10 cellular contexts compared by ENCODE assay signal in genomic region chr16:14658063-14658462, GRCh38. TPM values are rescaled to one million over a fixed set of nuclear protein-coding genes. Genes with fewer than 3 reads are reported as not detected.
DNase-seq lines count a peak whose midpoint lies in the region; ATAC-seq and TF ChIP-seq lines count a peak whose summit lies in the region.
"Had no signal": no experiment of that assay in that cellular context is flagged by ENCODE, and none has a peak within 500 bp of the region (broad histone marks: within the 10 kb centered on the region; RNA-seq: fewer than 3 reads in every experiment).

No MANE protein-coding gene starts in this region.

- H2AFZ ChIP-seq in GM23248: no peak overlapping the region

- no peaks in the 10 kb centered on the region for H4K20me1 ChIP-seq in GM23248 (ENCODE audit: insufficient read depth)

- no peaks in the 10 kb centered on the region for H3K27me3 Mint-ChIP-seq in activated CD8-positive, alpha-beta memory T cell treated with anti-CD3 and anti-CD28 coated beads, Interleukin-2, amount 10 ng/mL, durations not matched to agents 7 days and 5 days
- no peaks in the 10 kb centered on the region for H3K27me3 Mint-ChIP-seq in activated CD8-positive, alpha-beta T cell treated with anti-CD3 and anti-CD28 coated beads for 36 hours
- H3K27me3 Mint-ChIP-seq in stimulated activated naive CD8-positive, alpha-beta T cell treated with anti-CD3 and anti-CD28 coated beads, Interleukin-15, Interleukin-2, amounts not matched to agents 100 ng/mL and 50 ng/mL, for 24 hours: no peaks in the 10 kb centered on the region

- no peak overlapping the region for H3K4me3 ChIP-seq in GM23248

- H3K4me3 Mint-ChIP-seq in activated CD8-positive, alpha-beta memory T cell treated with anti-CD3 and anti-CD28 coated beads, Interleukin-2, amount 10 ng/mL, durations not matched to agents 7 days and 5 days: no peak overlapping the region
- no peak overlapping the region for H3K4me3 Mint-ChIP-seq in activated CD8-positive, alpha-beta T cell treated with anti-CD3 and anti-CD28 coated beads for 36 hours
- no peak overlapping the region for H3K4me3 Mint-ChIP-seq in stimulated activated naive CD8-positive, alpha-beta T cell treated with anti-CD3 and anti-CD28 coated beads, Interleukin-15, Interleukin-2, amounts not matched to agents 100 ng/mL and 50 ng/mL, for 24 hours

- intact Hi-C loops in activated CD8-positive, alpha-beta T cell treated with anti-CD3 and anti-CD28 coated beads for 36 hours (cut with micrococcal nuclease): no loop called here
- intact Hi-C loops in left ventricle myocardium superior (cut with micrococcal nuclease): no loop called here

- no peak for DNase-seq in activated CD8-positive, alpha-beta memory T cell treated with anti-CD3 and anti-CD28 coated beads, Interleukin-2, amount 10 ng/mL, durations not matched to agents 7 days and 5 days
- no peak for DNase-seq in activated CD8-positive, alpha-beta memory T cell treated with anti-CD3 and anti-CD28 coated beads for 24 hours
- peak; percentile 33 for DNase-seq in activated CD8-positive, alpha-beta T cell treated with anti-CD3 and anti-CD28 coated beads for 36 hours
- no peak for DNase-seq in NCI-H748 (lab: John Stamatoyannopoulos, UW; ENCODE audit: unreplicated experiment)
- no peak for DNase-seq in left ventricle myocardium superior
- DNase-seq in GM23248: no peak
- DNase-seq: foreskin fibroblast; stimulated activated CD4-positive, alpha-beta T cell treated with anti-CD3 and anti-CD28 coated beads, Interleukin-1b, Interleukin-23, amount 100 ng/mL, for 48 hours had no signal

- H3K79me2 ChIP-seq in GM23248 (ENCODE audit: insufficient read depth): 0 out of 2 replicates have a peak, but pooled peaks cover 7% of the 10 kb centered on the region

- H3K9ac ChIP-seq in GM23248: no peak overlapping the region

- H3K27ac Mint-ChIP-seq in activated CD8-positive, alpha-beta memory T cell treated with anti-CD3 and anti-CD28 coated beads, Interleukin-2, amount 10 ng/mL, durations not matched to agents 7 days and 5 days: peak overlapping the region; percentile 68
- H3K27ac Mint-ChIP-seq in activated CD8-positive, alpha-beta T cell treated with anti-CD3 and anti-CD28 coated beads for 36 hours: peak overlapping the region; percentile 85
- peak overlapping the region; percentile 83 for H3K27ac Mint-ChIP-seq in stimulated activated naive CD8-positive, alpha-beta T cell treated with anti-CD3 and anti-CD28 coated beads, Interleukin-15, Interleukin-2, amounts not matched to agents 100 ng/mL and 50 ng/mL, for 24 hours

- peaks cover 2% of the 10 kb centered on the region for H3K4me1 Mint-ChIP-seq in activated CD8-positive, alpha-beta memory T cell treated with anti-CD3 and anti-CD28 coated beads, Interleukin-2, amount 10 ng/mL, durations not matched to agents 7 days and 5 days
- peaks cover 6% of the 10 kb centered on the region for H3K4me1 Mint-ChIP-seq in activated CD8-positive, alpha-beta T cell treated with anti-CD3 and anti-CD28 coated beads for 36 hours (ENCODE audit: low read depth)
- H3K4me1 Mint-ChIP-seq in stimulated activated naive CD8-positive, alpha-beta T cell treated with anti-CD3 and anti-CD28 coated beads, Interleukin-15, Interleukin-2, amounts not matched to agents 100 ng/mL and 50 ng/mL, for 24 hours (ENCODE audit: low read depth): peaks cover 7% of the 10 kb centered on the region

- POLR2A ChIA-PET in activated CD8-positive, alpha-beta T cell treated with anti-CD3 and anti-CD28 coated beads for 36 hours (lab: Charles Lee): interaction anchor here (1.4 kb wide), 1 partner anchor 15 kb away, joined by 4 read pairs; no protein-coding TSS in a partner anchor

- CTCF ChIA-PET in activated CD8-positive, alpha-beta memory T cell treated with anti-CD3 and anti-CD28 coated beads, Interleukin-2, amount 10 ng/mL, durations not matched to agents 7 days and 5 days (lab: Charles Lee): no interaction called here
- CTCF ChIA-PET in activated CD8-positive, alpha-beta T cell treated with anti-CD3 and anti-CD28 coated beads for 36 hours (lab: Charles Lee): no interaction called here

- H3K4me2 ChIP-seq in GM23248 (ENCODE audit: unreplicated experiment): no peak overlapping the region

- no peak for ATAC-seq in activated CD8-positive, alpha-beta memory T cell treated with anti-CD3 and anti-CD28 coated beads, Interleukin-2, amount 10 ng/mL, durations not matched to agents 7 days and 5 days
- peak; percentile 82 for ATAC-seq in HG03039 (IDR thresholded peaks at IDR 0.05; ENCODE audit: unreplicated experiment)
- peak; percentile 91 for ATAC-seq in activated CD8-positive, alpha-beta T cell treated with anti-CD3 and anti-CD28 coated beads for 36 hours
- ATAC-seq in left ventricle myocardium superior: no peak

- H3K36me3 ChIP-seq in GM23248 (ENCODE audit: low read depth): peaks cover 31% of the 10 kb centered on the region

- H3K9me3 Mint-ChIP-seq in activated CD8-positive, alpha-beta memory T cell treated with anti-CD3 and anti-CD28 coated beads, Interleukin-2, amount 10 ng/mL, durations not matched to agents 7 days and 5 days (ENCODE audit: low read depth): no peaks in the 10 kb centered on the region
- no peaks in the 10 kb centered on the region for H3K9me3 Mint-ChIP-seq in activated CD8-positive, alpha-beta T cell treated with anti-CD3 and anti-CD28 coated beads for 36 hours
- no peaks in the 10 kb centered on the region for H3K9me3 Mint-ChIP-seq in stimulated activated naive CD8-positive, alpha-beta T cell treated with anti-CD3 and anti-CD28 coated beads, Interleukin-15, Interleukin-2, amounts not matched to agents 100 ng/mL and 50 ng/mL, for 24 hours

- no peaks in the 10 kb centered on the region for H3K9me3 ChIP-seq in GM23248 (ENCODE audit: low read depth)

- WGBS in GM23248 (ENCODE audit: low coverage in 1 of 2, low lambda C conversion rate in 2 of 2, missing lambda C conversion rate in 2 of 2), 2 experiments: 93 to 100% methylated on average over 2 of the region's 2 CpGs

- no peaks in the 10 kb centered on the region for H3F3A ChIP-seq in GM23248 (ENCODE audit: insufficient read depth)

- in situ Hi-C loops in GM23248 (cut with MboI): no loop called here

- H3K4me1 ChIP-seq in GM23248 (ENCODE audit: insufficient read depth): no peaks in the 10 kb centered on the region

- H3K27ac ChIP-seq in GM23248: no peak overlapping the region

- no peaks in the 10 kb centered on the region for H3K27me3 ChIP-seq in GM23248 (replicated peaks; ENCODE audit: insufficient read depth)

- H3K9me2 ChIP-seq in GM23248 (ENCODE audit: insufficient read depth): no peaks in the 10 kb centered on the region

- TF ChIP-seq CTCF in activated CD8-positive, alpha-beta T cell treated with anti-CD3 and anti-CD28 coated beads for 36 hours (IDR thresholded peaks at IDR 0.05): no peak

- peaks cover 43% of the 10 kb centered on the region for H3K36me3 Mint-ChIP-seq in activated CD8-positive, alpha-beta memory T cell treated with anti-CD3 and anti-CD28 coated beads, Interleukin-2, amount 10 ng/mL, durations not matched to agents 7 days and 5 days
- peaks cover 38% of the 10 kb centered on the region for H3K36me3 Mint-ChIP-seq in activated CD8-positive, alpha-beta T cell treated with anti-CD3 and anti-CD28 coated beads for 36 hours (ENCODE audit: low read depth)
- peaks cover 56% of the 10 kb centered on the region for H3K36me3 Mint-ChIP-seq in stimulated activated naive CD8-positive, alpha-beta T cell treated with anti-CD3 and anti-CD28 coated beads, Interleukin-15, Interleukin-2, amounts not matched to agents 100 ng/mL and 50 ng/mL, for 24 hours (ENCODE audit: low read depth)

RNA-seq across cellular contexts. Expression of gene BFAR, which starts 25.3 kb away (rescaled TPM):
- 10 to 100 TPM; 59.2 to 65.0 TPM for total RNA-seq in activated CD8-positive, alpha-beta memory T cell treated with anti-CD3 and anti-CD28 coated beads, Interleukin-2, amount 10 ng/mL, durations not matched to agents 7 days and 5 days
- 10 to 100 TPM; 53.4 to 58.4 TPM for total RNA-seq in activated CD8-positive, alpha-beta T cell treated with anti-CD3 and anti-CD28 coated beads for 36 hours
- total RNA-seq in left ventricle myocardium superior: 36.3 TPM
- total RNA-seq in GM23248 (2014; rRNA removed; shearing (Covaris generic)): 60.1 and 122 TPM in 2 replicates
- 43.3 and 51.0 TPM in 2 replicates for polyA plus RNA-seq in GM23248 (2016; fragmentation: Nextera tagmentation; extraction: Ambion mirVana)

RNA-seq across cellular contexts. Expression of gene PARN, which starts 28.0 kb away (rescaled TPM):
- 10 to 100 TPM; 40.7 to 44.6 TPM for total RNA-seq in activated CD8-positive, alpha-beta memory T cell treated with anti-CD3 and anti-CD28 coated beads, Interleukin-2, amount 10 ng/mL, durations not matched to agents 7 days and 5 days
- total RNA-seq in activated CD8-positive, alpha-beta T cell treated with anti-CD3 and anti-CD28 coated beads for 36 hours: 10 to 100 TPM; 43.0 to 45.6 TPM
- 17.6 TPM for total RNA-seq in left ventricle myocardium superior
- total RNA-seq in GM23248 (2014; rRNA removed; shearing (Covaris generic)): 35.0 and 53.1 TPM in 2 replicates
- polyA plus RNA-seq in GM23248 (2016; fragmentation: Nextera tagmentation; extraction: Ambion mirVana): 31.7 and 35.4 TPM in 2 replicates

RNA-seq across cellular contexts. Expression of gene PLA2G10, which starts 36.0 kb away (rescaled TPM):
- not detected for total RNA-seq in activated CD8-positive, alpha-beta memory T cell treated with anti-CD3 and anti-CD28 coated beads, Interleukin-2, amount 10 ng/mL, durations not matched to agents 7 days and 5 days
- total RNA-seq in activated CD8-positive, alpha-beta T cell treated with anti-CD3 and anti-CD28 coated beads for 36 hours: not detected
- not detected for total RNA-seq in left ventricle myocardium superior
- total RNA-seq in GM23248 (2014; rRNA removed; shearing (Covaris generic)): not detected in 2 replicates
- polyA plus RNA-seq in GM23248 (2016; fragmentation: Nextera tagmentation; extraction: Ambion mirVana): not detected in 2 replicates

RNA-seq across cellular contexts. Expression of gene NPIPA3, which starts 45.1 kb away (rescaled TPM):
- total RNA-seq in activated CD8-positive, alpha-beta memory T cell treated with anti-CD3 and anti-CD28 coated beads, Interleukin-2, amount 10 ng/mL, durations not matched to agents 7 days and 5 days: under 1 TPM in 1 of 2 experiments, not detected in 1; 0.50 TPM
- 1 to 10 TPM; 3.0 to 3.5 TPM for total RNA-seq in activated CD8-positive, alpha-beta T cell treated with anti-CD3 and anti-CD28 coated beads for 36 hours
- total RNA-seq in left ventricle myocardium superior: 2.3 TPM
- 0.32 and 0.51 TPM in 2 replicates for total RNA-seq in GM23248 (2014; rRNA removed; shearing (Covaris generic))
- 4.5 and 5.4 TPM in 2 replicates for polyA plus RNA-seq in GM23248 (2016; fragmentation: Nextera tagmentation; extraction: Ambion mirVana)

Comparison
In these comparisons a context has a peak if more than half of its experiments do, and no peak if none do; other contexts are left out.
1. ATAC-seq: peak in HG03039 (single experiment) and activated CD8-positive, alpha-beta T cell treated with anti-CD3 and anti-CD28 coated beads for 36 hours (single experiment); none in activated CD8-positive, alpha-beta memory T cell treated with anti-CD3 and anti-CD28 coated beads, Interleukin-2, amount 10 ng/mL, durations not matched to agents 7 days and 5 days (single experiment) and left ventricle myocardium superior (single experiment).
2. Peak in every context shown above with its lines, with median percentiles within 50 percentile points of each other: H3K27ac Mint-ChIP-seq.